19 cellular contexts compared by ENCODE assay signal in genomic region chr3:197000211-197000610, GRCh38. TPM values are rescaled to one million over a fixed set of nuclear protein-coding genes. Genes with fewer than 3 reads are reported as not detected.
DNase-seq lines count a peak whose midpoint lies in the region; ATAC-seq and TF ChIP-seq lines count a peak whose summit lies in the region.
"Had no signal": no experiment of that assay in that cellular context is flagged by ENCODE, and none has a peak within 500 bp of the region (broad histone marks: within the 10 kb centered on the region; RNA-seq: fewer than 3 reads in every experiment).

No MANE protein-coding gene starts in this region.

- intact Hi-C loops in mammary epithelial cell (cut with micrococcal nuclease) = loop anchor here (5.0 kb wide), 1 partner anchor 72 kb away; no protein-coding TSS in a partner anchor
- intact Hi-C loops in breast epithelium (cut with DNase I; ENCODE audit: low total_unique reads) = no loop called here
- intact Hi-C loops in activated B cell treated with CpG ODN at 0.5 μM for 24 hours (cut with micrococcal nuclease) = no loop called here
- intact Hi-C loops in sigmoid colon (cut with DNase I) = no loop called here
- intact Hi-C loops in head of caudate nucleus (cut with DNase I) = loop anchor here (5.0 kb wide), 1 partner anchor 187 kb away; no protein-coding TSS in a partner anchor

- peaks cover 4% of the 10 kb centered on the region for H3K27me3 Mint-ChIP-seq in activated B cell treated with CpG ODN at 0.5 μM for 24 hours
- H3K27me3 Mint-ChIP-seq: T-cell had no signal

- POLR2A ChIA-PET in activated B cell treated with CpG ODN at 0.5 μM for 24 hours (lab: Charles Lee) = interaction anchor here (0.6 kb wide), 1 partner anchor 126 kb away, joined by 5 read pairs; no protein-coding TSS in a partner anchor

- no peaks in the 10 kb centered on the region for H3K27me3 ChIP-seq in mammary epithelial cell (ENCODE audit: insufficient read depth, low read length)
- no peaks in the 10 kb centered on the region for H3K27me3 ChIP-seq in breast epithelium
- no peaks in the 10 kb centered on the region for H3K27me3 ChIP-seq in sigmoid colon

- H3K4me1 ChIP-seq in mammary epithelial cell (ENCODE audit: insufficient read depth, low read length) (peaks cover 36% of the 10 kb centered on the region), breast epithelium (no peaks in the 10 kb centered on the region), sigmoid colon (peaks cover 0 to 18% (median 13%) of the 10 kb centered on the region in 4 donors)

- H3K36me3 ChIP-seq in mammary epithelial cell (ENCODE audit: insufficient read depth, low read length) (no peaks in the 10 kb centered on the region), breast epithelium (no peaks in the 10 kb centered on the region), sigmoid colon (no peaks in the 10 kb centered on the region)
- H3K36me3 ChIP-seq: WERI-Rb-1 had no signal

- H3K36me3 Mint-ChIP-seq in activated B cell treated with CpG ODN at 0.5 μM for 24 hours (ENCODE audit: low read depth) = peaks cover 1% of the 10 kb centered on the region
- H3K36me3 Mint-ChIP-seq: CD8-positive, alpha-beta T cell; T-cell had no signal

- peak overlapping the region; percentile 18 for H3K27ac Mint-ChIP-seq in activated B cell treated with CpG ODN at 0.5 μM for 24 hours
- H3K27ac Mint-ChIP-seq: activated CD8-positive, alpha-beta T cell treated with anti-CD3 and anti-CD28 coated beads, Interleukin-2, amount 10 ng/mL, durations not matched to agents 7 days and 5 days; CD8-positive, alpha-beta T cell; stimulated activated naive CD8-positive, alpha-beta T cell treated with anti-CD3 and anti-CD28 coated beads, Interleukin-15, Interleukin-2, amounts not matched to agents 100 ng/mL and 50 ng/mL, for 24 hours had no signal

- TF ChIP-seq EP300 in sigmoid colon (IDR thresholded peaks at IDR 0.05) = no peak

- ATAC-seq in activated B cell treated with CpG ODN at 0.5 μM for 24 hours (ENCODE audit: low read depth) = no peak
- ATAC-seq: activated CD8-positive, alpha-beta T cell treated with anti-CD3 and anti-CD28 coated beads, Interleukin-2, amount 10 ng/mL, durations not matched to agents 7 days and 5 days; CD8-positive, alpha-beta T cell; T-cell had no signal

- TF ChIP-seq POLR2A in breast epithelium (IDR thresholded peaks at IDR 0.05) (no peak), sigmoid colon (IDR thresholded peaks at IDR 0.05) (no peak)

- H3K9ac ChIP-seq in mammary epithelial cell (ENCODE audit: insufficient read depth, low read length) = no peak overlapping the region

- no peak overlapping the region for H2AFZ ChIP-seq in mammary epithelial cell (ENCODE audit: low read depth, low read length)

- no peak overlapping the region for H3K4me3 Mint-ChIP-seq in activated B cell treated with CpG ODN at 0.5 μM for 24 hours
- H3K4me3 Mint-ChIP-seq: activated CD8-positive, alpha-beta T cell treated with anti-CD3 and anti-CD28 coated beads, Interleukin-2, amount 10 ng/mL, durations not matched to agents 7 days and 5 days; stimulated activated naive CD8-positive, alpha-beta T cell treated with anti-CD3 and anti-CD28 coated beads, Interleukin-15, Interleukin-2, amounts not matched to agents 100 ng/mL and 50 ng/mL, for 24 hours had no signal

- in situ Hi-C loops in mammary epithelial cell (cut with MboI; ENCODE audit: low sequenced_read_pairs in 2 of 2) = no loop called here

- CTCF ChIA-PET in mammary epithelial cell (lab: Charles Lee; ENCODE audit: low non-redundant PET) = no interaction called here
- CTCF ChIA-PET in activated B cell treated with CpG ODN at 0.5 μM for 24 hours (lab: Charles Lee) = interaction anchor here (1.0 to 5.8 kb wide), 2 partner anchors 30 to 187 kb away, joined by 3 to 78 read pairs; partner anchors contain the start of gene MELTF

- H3K4me3 ChIP-seq in mammary epithelial cell (replicated peaks in 1 of 3; ENCODE audit: insufficient read depth in 1 of 3, low read depth in 2 of 3, low read length in 3 of 3) = no peak overlapping the region
- no peak overlapping the region for H3K4me3 ChIP-seq in breast epithelium
- H3K4me3 ChIP-seq in sigmoid colon = no peak overlapping the region

- H3K27ac ChIP-seq in mammary epithelial cell (ENCODE audit: insufficient read depth, low read depth, low read length) = no peak overlapping the region
- H3K27ac ChIP-seq in breast epithelium = no peak overlapping the region
- H3K27ac ChIP-seq in sigmoid colon = no peak overlapping the region
- H3K27ac ChIP-seq: WERI-Rb-1 had no signal

- DNase-seq in mammary epithelial cell = peak; percentile 20
- DNase-seq in breast epithelium (ENCODE audit: low spot score in 2 of 2) = no peak
- DNase-seq in LHCN-M2 (ENCODE audit: low read depth) = peak; percentile 15
- DNase-seq in activated B cell treated with CpG ODN at 0.5 μM for 24 hours = no peak
- DNase-seq in sigmoid colon = peak; percentile 42
- no peak for DNase-seq in NCI-H446 treated with DMSO at 0.1 percent for 48 hours (lab: John Stamatoyannopoulos, UW)
- no peak for DNase-seq in NCI-H1694 treated with DMSO at 0.1 percent for 48 hours (lab: John Stamatoyannopoulos, UW)
- no peak for DNase-seq in head of caudate nucleus
- DNase-seq: activated CD8-positive, alpha-beta T cell treated with anti-CD3 and anti-CD28 coated beads, Interleukin-2, amount 10 ng/mL, durations not matched to agents 7 days and 5 days; activated T-cell treated with anti-CD3 and anti-CD28 coated beads, Interleukin-2, amount 50 U/mL, for 48 hours; CD8-positive, alpha-beta T cell; central memory CD4-positive, alpha-beta T cell; effector CD8-positive, alpha-beta T cell; NCI-H1105; NCI-H774; RPMI8226; T-cell; WERI-Rb-1 had no signal

- H3K4me2 ChIP-seq in mammary epithelial cell (ENCODE audit: insufficient read depth, low read depth, low read length) = no peak overlapping the region

- dilution Hi-C loops in mammary epithelial cell (cut with HindIII; ENCODE audit: low sequenced_read_pairs) = loop anchor here (5.0 kb wide), 1 partner anchor 577 kb away; no protein-coding TSS in a partner anchor

- H3K9me3 ChIP-seq in mammary epithelial cell (replicated peaks; ENCODE audit: insufficient read depth, low read length) (no peaks in the 10 kb centered on the region), breast epithelium (no peaks in the 10 kb centered on the region), sigmoid colon (no peaks in the 10 kb centered on the region)

- H3K79me2 ChIP-seq in mammary epithelial cell (ENCODE audit: insufficient read depth, low read length) = no peaks in the 10 kb centered on the region

- peaks cover 11% of the 10 kb centered on the region for H3K4me1 Mint-ChIP-seq in activated B cell treated with CpG ODN at 0.5 μM for 24 hours

- TF ChIP-seq CTCF in mammary epithelial cell (conservative IDR thresholded peaks at IDR 0.05 in 1 of 2, IDR thresholded peaks at IDR 0.05 in 1 of 2; ENCODE audit: extremely low read depth in 1 of 2, insufficient read depth in 1 of 2, low read depth in 1 of 2, low read length in 2 of 2) (no peak), breast epithelium (IDR thresholded peaks at IDR 0.05) (no peak), activated B cell treated with CpG ODN at 0.5 μM for 24 hours (IDR thresholded peaks at IDR 0.05) (no peak), sigmoid colon (IDR thresholded peaks at IDR 0.05) (no peak)

- WGBS in mammary epithelial cell (ENCODE audit: low coverage, missing lambda C conversion rate) = 96% methylated on average over 5 of the region's 5 CpGs
- WGBS in sigmoid colon, 2 donors = 90 to 92% methylated on average over 5 of the region's 5 CpGs

- BruUV-seq in mammary epithelial cell (replicated peaks; lab: Mats Ljungman, UMichigan) = no TSS peak

- no peaks in the 10 kb centered on the region for H3K9me3 Mint-ChIP-seq in activated B cell treated with CpG ODN at 0.5 μM for 24 hours
- H3K9me3 Mint-ChIP-seq: CD8-positive, alpha-beta T cell; stimulated activated naive CD8-positive, alpha-beta T cell treated with anti-CD3 and anti-CD28 coated beads, Interleukin-15, Interleukin-2, amounts not matched to agents 100 ng/mL and 50 ng/mL, for 24 hours; T-cell had no signal

- no peaks in the 10 kb centered on the region for H4K20me1 ChIP-seq in mammary epithelial cell (ENCODE audit: insufficient read depth, low read length)

RNA-seq across cellular contexts. Expression of gene MELTF, which starts 29.4 kb away (rescaled TPM):
- total RNA-seq in mammary epithelial cell (10 to 100 TPM in 1 of 2 donors, 1 to 10 TPM in 1; 5.8 to 11.7 TPM), breast epithelium (10 to 100 TPM in 2 of 3 donors, 1 to 10 TPM in 1; 7.2 to 58.2 (median 10.2) TPM), LHCN-M2 (2014; rRNA removed) (5.8 and 6.8 TPM in 2 replicates), activated B cell treated with CpG ODN at 0.5 μM for 24 hours (50.0 and 61.5 TPM in 2 replicates), sigmoid colon (1 to 10 TPM; 2.6 to 6.1 (median 3.1) TPM)
- polyA plus RNA-seq in mammary epithelial cell (5.7 TPM), sigmoid colon (1 to 10 TPM in 2 of 3 donors, under 1 TPM in 1; 0.92 to 9.6 (median 1.8) TPM)
- polyA minus RNA-seq in mammary epithelial cell = 2.7 TPM
- polyA plus RNA-seq in LHCN-M2 (2012) = 2.6 TPM

RNA-seq across cellular contexts. Expression of gene PIGZ, which starts 31.6 kb away (rescaled TPM):
- 1 to 10 TPM; 2.7 to 4.7 TPM for total RNA-seq in mammary epithelial cell
- 1.0 TPM for polyA plus RNA-seq in mammary epithelial cell
- 1.2 TPM for polyA minus RNA-seq in mammary epithelial cell
- total RNA-seq in breast epithelium = 10 to 100 TPM; 10.5 to 14.4 (median 12.0) TPM
- total RNA-seq in LHCN-M2 (2014; rRNA removed) = 0.38 and 2.4 TPM in 2 replicates
- polyA plus RNA-seq in LHCN-M2 (2012) = 2.5 TPM
- total RNA-seq in activated B cell treated with CpG ODN at 0.5 μM for 24 hours = 1.8 and 2.0 TPM in 2 replicates
- total RNA-seq in sigmoid colon = 10 to 100 TPM in 2 of 4 donors, 1 to 10 TPM in 2; 8.6 to 26.3 (median 10.5) TPM
- polyA plus RNA-seq in sigmoid colon = 10 to 100 TPM; 23.4 to 60.8 (median 42.0) TPM
- total RNA-seq: CD8-positive, alpha-beta T cell had no signal

RNA-seq across cellular contexts. Expression of gene NCBP2, which starts 57.9 kb away (rescaled TPM):
- 10 to 100 TPM; 47.5 to 77.0 TPM for total RNA-seq in mammary epithelial cell
- polyA plus RNA-seq in mammary epithelial cell = 45.1 TPM
- polyA minus RNA-seq in mammary epithelial cell = 50.3 TPM
- 10 to 100 TPM; 40.8 to 44.9 (median 42.6) TPM for total RNA-seq in breast epithelium
- total RNA-seq in LHCN-M2 (2014; rRNA removed) = 79.4 and 84.8 TPM in 2 replicates
- polyA plus RNA-seq in LHCN-M2 (2012) = 50.3 TPM
- total RNA-seq in activated B cell treated with CpG ODN at 0.5 μM for 24 hours = 77.8 and 85.1 TPM in 2 replicates
- total RNA-seq in sigmoid colon = 10 to 100 TPM; 35.7 to 44.9 (median 41.7) TPM
- 10 to 100 TPM; 54.1 to 60.7 (median 54.7) TPM for polyA plus RNA-seq in sigmoid colon

Comparison
In these comparisons a context has a peak if more than half of its experiments do, and no peak if none do; other contexts are left out.
1. DNase-seq: peak in mammary epithelial cell (single experiment), LHCN-M2 (single experiment) and sigmoid colon (single experiment); none in breast epithelium (0 of 2), activated B cell treated with CpG ODN at 0.5 μM for 24 hours (single experiment), NCI-H446 treated with DMSO at 0.1 percent for 48 hours (single experiment), NCI-H1694 treated with DMSO at 0.1 percent for 48 hours (single experiment) and head of caudate nucleus (0 of 42).
2. intact Hi-C loops: an anchor here in mammary epithelial cell (5.0 kb wide) and head of caudate nucleus (5.0 kb wide); none called in breast epithelium, activated B cell treated with CpG ODN at 0.5 μM for 24 hours and sigmoid colon.